9 cellular contexts compared by ENCODE assay signal in genomic region chr20:189611-190010, GRCh38.
"Had no signal": no experiment of that assay in that cellular context is flagged by ENCODE, and none has a peak within 500 bp of the region (broad histone marks: within the 10 kb centered on the region; RNA-seq: fewer than 3 reads in every experiment).

DEFB128 (minus strand) TSS chr20:189711; CDS start chr20:189623, 88 bp downstream.

- H3K4me1 ChIP-seq: HAP-1 had no signal

- ATAC-seq: GM23338, HCT116 had no signal

- H3K27ac ChIP-seq: GM23248 had no signal

- DNase-seq: GM23248, GOT3, H7, H9, HCEC 1CT, HFFc6 had no signal

- H3K9me3 ChIP-seq: HAP-1 had no signal

- H3K4me3 ChIP-seq: GM23248, GM23338, HAP-1 had no signal

- H3K36me3 ChIP-seq: HAP-1 had no signal
